19 cellular contexts compared by ENCODE assay signal in the genomic region with DNA sequence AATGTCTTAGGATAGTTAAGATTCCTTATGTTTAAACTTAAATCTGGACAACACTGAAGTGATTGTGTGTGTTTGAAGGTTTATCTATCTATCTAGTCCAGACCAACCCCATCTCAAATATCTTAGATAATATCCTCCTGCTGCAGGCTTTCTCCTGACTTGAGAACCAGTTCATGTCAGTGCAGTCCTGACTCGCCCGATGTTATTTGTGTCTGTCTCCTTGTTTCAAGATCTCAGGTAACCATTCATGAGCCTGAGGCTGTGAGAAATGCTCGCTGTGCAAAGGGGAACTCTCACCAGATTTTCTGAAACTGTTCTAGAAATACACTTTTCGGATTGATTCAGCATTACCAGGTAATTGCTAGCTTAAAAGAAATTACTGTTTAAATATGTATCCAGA.
"Had no signal": no experiment of that assay in that cellular context is flagged by ENCODE, and none has a peak within 500 bp of the region (broad histone marks: within the 10 kb centered on the region; RNA-seq: fewer than 3 reads in every experiment).

No MANE protein-coding gene starts in this region.

- H3K27ac Mint-ChIP-seq: activated CD4-positive, alpha-beta memory T cell treated with anti-CD3 and anti-CD28 coated beads for 36 hours; activated naive CD8-positive, alpha-beta T cell; memory B cell; stimulated activated naive CD8-positive, alpha-beta T cell treated with anti-CD3 and anti-CD28 coated beads, Interleukin-15, amount 100 ng/mL, for 72 hours; T-helper 17 cell had no signal

- H3K36me3 ChIP-seq: brain microvascular endothelial cell, esophagus muscularis mucosa, left ventricle myocardium inferior had no signal

- H3K9ac ChIP-seq: parathyroid adenoma had no signal

- H3K9me3 Mint-ChIP-seq: activated CD4-positive, alpha-beta memory T cell treated with anti-CD3 and anti-CD28 coated beads for 36 hours; memory B cell; stimulated activated naive CD8-positive, alpha-beta T cell treated with anti-CD3 and anti-CD28 coated beads, Interleukin-15, amount 100 ng/mL, for 72 hours had no signal

- H3K27ac ChIP-seq: brain microvascular endothelial cell, esophagus muscularis mucosa, left ventricle myocardium inferior, parathyroid adenoma, testis had no signal

- H3K27me3 ChIP-seq: testis had no signal

- H3K79me2 ChIP-seq: parathyroid adenoma had no signal

- FAIRE-seq: TTC549 had no signal

- ATAC-seq: stimulated activated naive CD8-positive, alpha-beta T cell treated with anti-CD3 and anti-CD28 coated beads, Interleukin-15, amount 100 ng/mL, for 72 hours; T-helper 17 cell had no signal

- H2AFZ ChIP-seq: parathyroid adenoma had no signal

- H3K9me3 ChIP-seq: esophagus muscularis mucosa, left ventricle myocardium inferior, testis had no signal

- DNase-seq: activated CD4-positive, alpha-beta memory T cell treated with anti-CD3 and anti-CD28 coated beads for 36 hours; activated CD4-positive, CD25-positive, alpha-beta regulatory T cell treated with anti-CD3 and anti-CD28 coated beads, Interleukin-2, amount 50 U/mL, for 72 hours; activated gamma-delta T cell; activated T-cell treated with anti-CD3 and anti-CD28 coated beads, Interleukin-2, amount 50 U/mL, for 48 hours; amygdala; brain microvascular endothelial cell; cerebellar nuclear complex; dermis blood vessel endothelial cell; left ventricle myocardium inferior; stimulated activated CD4-positive, alpha-beta T cell treated with anti-CD3 and anti-CD28 coated beads, Interleukin-15, amount 100 ng/mL, for 24 hours; stimulated activated CD4-positive, alpha-beta T cell treated with anti-CD3 and anti-CD28 coated beads, Interleukin-4, amount 100 ng/mL, for 24 hours; stimulated activated naive CD8-positive, alpha-beta T cell treated with anti-CD3 and anti-CD28 coated beads, Interleukin-15, amount 100 ng/mL, for 72 hours; T-helper 17 cell; testis had no signal

- H3K36me3 Mint-ChIP-seq: activated CD4-positive, alpha-beta memory T cell treated with anti-CD3 and anti-CD28 coated beads for 36 hours; activated naive CD8-positive, alpha-beta T cell; memory B cell had no signal

- H3K4me3 ChIP-seq: testis had no signal
